In the genomic region with DNA sequence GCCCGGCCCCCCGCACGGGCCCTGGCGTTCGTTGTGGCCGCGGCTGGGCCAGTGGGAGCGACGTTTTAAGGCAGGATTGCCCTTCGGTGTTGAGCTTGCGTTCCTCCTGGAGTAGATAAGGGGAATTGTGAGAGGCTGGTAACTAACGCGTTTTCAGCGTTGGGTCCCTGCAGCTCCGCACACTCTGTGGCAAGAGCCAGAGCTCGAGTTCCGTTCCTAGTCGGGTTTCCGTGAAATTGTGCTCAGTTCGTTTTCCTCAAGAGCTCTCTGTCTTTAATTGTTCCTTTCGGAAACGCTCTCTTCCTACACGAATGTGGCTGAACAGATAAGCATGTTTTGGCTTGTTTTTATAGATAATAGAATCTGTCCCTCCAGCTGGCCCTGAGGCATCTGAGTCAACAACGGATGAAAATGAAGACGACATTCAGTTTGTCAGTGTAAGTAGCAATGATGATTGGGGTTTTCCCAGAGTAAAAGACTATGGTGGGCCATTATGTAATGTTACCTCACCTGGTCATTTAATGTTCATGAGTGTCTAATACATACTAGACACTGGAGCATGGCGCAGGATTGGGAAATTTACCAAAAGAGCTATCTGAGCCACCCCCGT, we compare ENCODE assay signal across 7 cellular contexts. TPM values are rescaled to one million over a fixed set of nuclear protein-coding genes. Genes with fewer than 3 reads are reported as not detected.
DNase-seq lines count a peak whose midpoint lies in the region; ATAC-seq and TF ChIP-seq lines count a peak whose summit lies in the region.
"Not testable (repeated sequence)": the region's sequence is repeated elsewhere in the genome, so short reads cannot be mapped to it uniquely, and the experiment has no call there.

No MANE protein-coding gene starts in this region.

- ATAC-seq in GM18861 (IDR thresholded peaks at IDR 0.05; ENCODE audit: unreplicated experiment) (peak; percentile 5), GM21717 (IDR thresholded peaks at IDR 0.05; ENCODE audit: unreplicated experiment) (peak; percentile 21), HG03066 (IDR thresholded peaks at IDR 0.05; ENCODE audit: low read depth, unreplicated experiment) (peak; percentile 6), PC-3 (peak; percentile 17), foreskin keratinocyte (peak; percentile 68)

- H3K27me3 Mint-ChIP-seq in activated naive CD4-positive, alpha-beta T cell treated with anti-CD3 and anti-CD28 coated beads for 36 hours (ENCODE audit: low read depth): not testable (repeated sequence)

- peak overlapping the region; percentile 88 for H3K4me3 Mint-ChIP-seq in activated naive CD4-positive, alpha-beta T cell treated with anti-CD3 and anti-CD28 coated beads for 36 hours

- DNase-seq in PC-3; activated naive CD4-positive, alpha-beta T cell treated with anti-CD3 and anti-CD28 coated beads for 36 hours; foreskin keratinocyte: not testable (repeated sequence)

- not testable (repeated sequence) for H3K4me2 ChIP-seq in PC-3 (ENCODE audit: low read length); neural cell (ENCODE audit: low read length)

- POLR2A ChIA-PET in PC-3 (lab: Charles Lee; ENCODE audit: unreplicated experiment): not testable (repeated sequence)

- H3K27ac Mint-ChIP-seq in activated naive CD4-positive, alpha-beta T cell treated with anti-CD3 and anti-CD28 coated beads for 36 hours: not testable (repeated sequence)

- not testable (repeated sequence) for H3K9me3 ChIP-seq in PC-3 (ENCODE audit: low read length); neural cell (ENCODE audit: low read length)

- H3K36me3 Mint-ChIP-seq in activated naive CD4-positive, alpha-beta T cell treated with anti-CD3 and anti-CD28 coated beads for 36 hours (ENCODE audit: low read depth): peaks cover 12% of the 10 kb centered on the region

- peaks cover 35% of the 10 kb centered on the region for H3K4me1 Mint-ChIP-seq in activated naive CD4-positive, alpha-beta T cell treated with anti-CD3 and anti-CD28 coated beads for 36 hours (ENCODE audit: low read depth)

- TSS peak; percentile 61 for BruUV-seq in PC-3 (replicated peaks; lab: Mats Ljungman, UMichigan)

- CTCF ChIA-PET in PC-3 (lab: Charles Lee); activated naive CD4-positive, alpha-beta T cell treated with anti-CD3 and anti-CD28 coated beads for 36 hours (lab: Charles Lee): not testable (repeated sequence)

- TF ChIP-seq RAD21 in neural cell (conservative IDR thresholded peaks at IDR 0.05): not testable (repeated sequence)

- H3F3A ChIP-seq in PC-3 (ENCODE audit: low read length, unreplicated experiment); neural cell (ENCODE audit: insufficient read depth, low read length, poor library complexity, severe bottlenecking): not testable (repeated sequence)

- H3K27me3 ChIP-seq in PC-3 (ENCODE audit: low read length); foreskin keratinocyte; neural cell (ENCODE audit: insufficient read depth, low read depth, low read length): not testable (repeated sequence)

- H3K36me3 ChIP-seq in PC-3 (ENCODE audit: low read depth, low read length): peaks cover 11% of the 10 kb centered on the region; the same call in 1 of the 2 replicates
- H3K36me3 ChIP-seq in neural cell (ENCODE audit: insufficient read depth, low read length): not testable (repeated sequence)

- intact Hi-C loops in PC-3 (cut with micrococcal nuclease): loop anchor here (1.0 kb wide), 1 partner anchor 82 kb away; the partner anchor contains the start of gene BAG2
- intact Hi-C loops in activated naive CD4-positive, alpha-beta T cell treated with anti-CD3 and anti-CD28 coated beads for 36 hours (cut with micrococcal nuclease): not testable (repeated sequence)

- H3K9me3 Mint-ChIP-seq in activated naive CD4-positive, alpha-beta T cell treated with anti-CD3 and anti-CD28 coated beads for 36 hours: not testable (repeated sequence)

- TF ChIP-seq EP300 in neural cell (conservative IDR thresholded peaks at IDR 0.05; ENCODE audit: poor library complexity, severe bottlenecking): not testable (repeated sequence)

- not testable (repeated sequence) for H3K4me3 ChIP-seq in PC-3 (ENCODE audit: low read length)
- H3K4me3 ChIP-seq in neural cell (ENCODE audit: low read length): peak overlapping the region; percentile 68

- H3K4me1 ChIP-seq in PC-3 (ENCODE audit: insufficient read depth, low read length) (peaks cover 29% of the 10 kb centered on the region), foreskin keratinocyte (peaks cover 19% of the 10 kb centered on the region)

- H3K9me2 ChIP-seq in PC-3 (replicated peaks; ENCODE audit: low read length); neural cell (ENCODE audit: insufficient read depth, low read length): not testable (repeated sequence)

- peaks cover 23% of the 10 kb centered on the region for H4K20me1 ChIP-seq in PC-3 (ENCODE audit: low read length)
- H4K20me1 ChIP-seq in neural cell (ENCODE audit: insufficient read depth): not testable (repeated sequence)

- peaks cover 43% of the 10 kb centered on the region for H3K79me2 ChIP-seq in PC-3 (ENCODE audit: low read length)
- peaks cover 43% of the 10 kb centered on the region for H3K79me2 ChIP-seq in neural cell (replicated peaks; ENCODE audit: insufficient read depth, low read length)

- H2AFZ ChIP-seq in PC-3 (ENCODE audit: low read length); neural cell (ENCODE audit: low read depth, low read length): not testable (repeated sequence)

- not testable (repeated sequence) for H3K27ac ChIP-seq in PC-3 (ENCODE audit: low read length); foreskin keratinocyte
- peak overlapping the region; percentile 85 for H3K27ac ChIP-seq in neural cell (ENCODE audit: low read length)

- H3K9ac ChIP-seq in PC-3 (ENCODE audit: low read length): peak overlapping the region; percentile 73
- peak overlapping the region; percentile 80 for H3K9ac ChIP-seq in neural cell (ENCODE audit: low read length)

- not testable (repeated sequence) for TF ChIP-seq CTCF in PC-3 (conservative IDR thresholded peaks at IDR 0.05; ENCODE audit: low read depth, low read length); foreskin keratinocyte (conservative IDR thresholded peaks at IDR 0.05); neural cell (IDR thresholded peaks at IDR 0.05; ENCODE audit: poor library complexity, severe bottlenecking)

RNA-seq across cellular contexts. Expression of gene ZNF451, which starts 0.6 kb away (rescaled TPM):
- 32.5 and 34.5 TPM in 2 replicates for total RNA-seq in PC-3 (2014; rRNA removed)
- 10 to 100 TPM; 43.8 to 46.2 TPM for total RNA-seq in activated naive CD4-positive, alpha-beta T cell treated with anti-CD3 and anti-CD28 coated beads for 36 hours
- total RNA-seq in foreskin keratinocyte: 40.9 and 43.4 TPM in 2 replicates
- polyA plus RNA-seq in foreskin keratinocyte: 5.7 and 6.5 TPM in 2 replicates
- 48.7 and 60.2 TPM in 2 replicates for polyA plus RNA-seq in neural cell
- polyA minus RNA-seq in neural cell: 175 and 210 TPM in 2 replicates

RNA-seq across cellular contexts. Expression of gene KIAA1586, which starts 44.1 kb away (rescaled TPM):
- total RNA-seq in PC-3 (2014; rRNA removed): 6.0 and 7.4 TPM in 2 replicates
- 10 to 100 TPM; 13.6 to 17.4 TPM for total RNA-seq in activated naive CD4-positive, alpha-beta T cell treated with anti-CD3 and anti-CD28 coated beads for 36 hours
- 12.4 and 13.1 TPM in 2 replicates for total RNA-seq in foreskin keratinocyte
- 5.2 and 6.7 TPM in 2 replicates for polyA plus RNA-seq in foreskin keratinocyte
- polyA plus RNA-seq in neural cell: 27.1 and 34.4 TPM in 2 replicates
- 103 and 111 TPM in 2 replicates for polyA minus RNA-seq in neural cell

Comparison
In these comparisons a context has a peak if more than half of its experiments do, and no peak if none do; other contexts are left out.
1. ATAC-seq: peak in every context shown above with its lines; median percentile 68 in foreskin keratinocyte; 21 in GM21717; 17 in PC-3; 6 in HG03066; 5 in GM18861.